1 cellular context compared by ENCODE assay signal in the genomic region with DNA sequence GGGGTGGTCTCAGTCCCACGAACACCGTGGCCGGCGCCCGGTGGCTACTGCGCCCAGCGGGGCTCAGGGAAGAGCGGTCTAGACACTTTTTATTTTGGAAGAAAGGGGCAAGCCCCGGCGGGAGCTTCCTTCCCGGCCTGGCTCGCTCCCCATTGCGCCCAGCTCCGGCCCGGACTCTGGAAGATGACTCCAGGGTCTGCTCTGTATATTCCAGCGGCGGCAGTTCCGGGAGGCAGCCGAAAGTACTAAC.
TF ChIP-seq lines count a peak whose summit lies in the region.

No MANE protein-coding gene starts in this region.

TF ChIP-seq in WTC11, 78 proteins besides CTCF, POLR2A, EP300 and RAD21 (continued from another document):
- no peak for TF ChIP-seq ZNF219 (CRISPR knock-in tag; IDR thresholded peaks at IDR 0.05; ENCODE audit: borderline replicate concordance)
- TF ChIP-seq ESRRA (CRISPR knock-in tag; IDR thresholded peaks at IDR 0.05; ENCODE audit: borderline replicate concordance), result no peak
